In genomic region chr6:79078057-79078969, GRCh38 we compare ENCODE assay signal across 1 cellular context.
TF ChIP-seq lines count a peak whose summit lies in the region.

PHIP (minus strand) TSS chr6:79078254; CDS start chr6:79078068, 186 bp downstream.

TF ChIP-seq in K562, 482 proteins besides CTCF, POLR2A, EP300 and RAD21 (continued from another document and continues in another):
- TF ChIP-seq ZNF395 (CRISPR knock-in tag; IDR thresholded peaks at IDR 0.05): 0 out of 2 replicates have a peak, but pooled peaks have one; percentile 20
- TF ChIP-seq SRSF1 (IDR thresholded peaks at IDR 0.05; ENCODE audit: low read depth, low read length): no peak
- TF ChIP-seq FOXO4 (CRISPR knock-in tag; IDR thresholded peaks at IDR 0.05): no peak
- no peak for TF ChIP-seq OTX1 (CRISPR knock-in tag; IDR thresholded peaks at IDR 0.05)
- TF ChIP-seq ARHGAP35 (IDR thresholded peaks at IDR 0.05; ENCODE audit: partially characterized antibody): no peak
- peak; percentile 85 for TF ChIP-seq AFF4 (CRISPR knock-in tag; IDR thresholded peaks at IDR 0.05)
- TF ChIP-seq NFXL1 (CRISPR knock-in tag; IDR thresholded peaks at IDR 0.05): no peak
- TF ChIP-seq CREM (IDR thresholded peaks at IDR 0.05; ENCODE audit: low read depth): peak; percentile 67; the same call in 1 of the 2 replicates
- no peak for TF ChIP-seq KAT8 (IDR thresholded peaks at IDR 0.05; ENCODE audit: low read depth)
- no peak for TF ChIP-seq DLX4 (CRISPR knock-in tag; IDR thresholded peaks at IDR 0.05)
- peak; percentile 62; the same call in 1 of the 2 replicates for TF ChIP-seq ZZZ3 (IDR thresholded peaks at IDR 0.05)
- peak; percentile 94 for TF ChIP-seq TAF9B (IDR thresholded peaks at IDR 0.05; ENCODE audit: partially characterized antibody)
- TF ChIP-seq SP1 (CRISPR knock-in tag; IDR thresholded peaks at IDR 0.05): peak; percentile 70; the same call in 1 of the 2 replicates
- no peak for TF ChIP-seq POLR3A (IDR thresholded peaks at IDR 0.05; ENCODE audit: borderline replicate concordance, extremely low read depth, insufficient read depth, insufficient read length)
- TF ChIP-seq SOX6 (IDR thresholded peaks at IDR 0.05): no peak
- no peak for TF ChIP-seq FOXA1 (IDR thresholded peaks at IDR 0.05; ENCODE audit: borderline replicate concordance)
- TF ChIP-seq ZBED1 (IDR thresholded peaks at IDR 0.05): no peak; the same call in 1 of the 2 replicates
- no peak for TF ChIP-seq NFIX (CRISPR knock-in tag; IDR thresholded peaks at IDR 0.05; ENCODE audit: low read depth)
- no peak for TF ChIP-seq IRF1 (CRISPR knock-in tag; IDR thresholded peaks at IDR 0.05; ENCODE audit: borderline replicate concordance)
- TF ChIP-seq SLC30A9 (CRISPR knock-in tag; IDR thresholded peaks at IDR 0.05): no peak
- TF ChIP-seq E2F4 (CRISPR knock-in tag; IDR thresholded peaks at IDR 0.05; ENCODE audit: low read depth): no peak
- TF ChIP-seq NR2C2 (CRISPR knock-in tag; IDR thresholded peaks at IDR 0.05): no peak
- peak; percentile 66 for TF ChIP-seq NR2C2 (tag; IDR thresholded peaks at IDR 0.05)
- TF ChIP-seq CREB3L1 (IDR thresholded peaks at IDR 0.05; ENCODE audit: borderline replicate concordance, low read depth): peak; percentile 75
- no peak for TF ChIP-seq FOXA3 (CRISPR knock-in tag; conservative IDR thresholded peaks at IDR 0.05 in 1 of 2, IDR thresholded peaks at IDR 0.05 in 1 of 2)
- TF ChIP-seq NR2F6 (CRISPR knock-in tag; IDR thresholded peaks at IDR 0.05): no peak
- peak; percentile 58; the same call in 1 of the 2 replicates for TF ChIP-seq POLR2AphosphoS5 (IDR thresholded peaks at IDR 0.05; ENCODE audit: control insufficient read depth, insufficient read depth, low read depth, low read length)
- TF ChIP-seq FOS (IDR thresholded peaks at IDR 0.05; ENCODE audit: extremely low read depth, insufficient read length): no peak
- no peak; the same call in 1 of the 2 replicates for TF ChIP-seq ZNF76 (CRISPR knock-in tag; IDR thresholded peaks at IDR 0.05; ENCODE audit: borderline replicate concordance)
- TF ChIP-seq RBFOX2 (IDR thresholded peaks at IDR 0.05; ENCODE audit: low read depth, low read length): peak; percentile 95
- TF ChIP-seq MTA3 (IDR thresholded peaks at IDR 0.05; ENCODE audit: borderline replicate concordance): peak; percentile 50; the same call in 1 of the 2 replicates
- no peak for TF ChIP-seq MEF2A (IDR thresholded peaks at IDR 0.05; ENCODE audit: control insufficient read depth, low read depth, low read length)
- TF ChIP-seq THRA (IDR thresholded peaks at IDR 0.05): no peak
- TF ChIP-seq XRCC4 (IDR thresholded peaks at IDR 0.05; ENCODE audit: extremely low read depth, insufficient read depth, insufficient read length): no peak
- peak; percentile 77; the same call in 1 of the 2 replicates for TF ChIP-seq POLR2AphosphoS2 (IDR thresholded peaks at IDR 0.05; ENCODE audit: low read length)
- no peak for TF ChIP-seq ZNF830 (CRISPR knock-in tag; IDR thresholded peaks at IDR 0.05)
- TF ChIP-seq MLX (CRISPR knock-in tag; conservative IDR thresholded peaks at IDR 0.05): no peak
- TF ChIP-seq BMI1 (IDR thresholded peaks at IDR 0.05; ENCODE audit: low read length): no peak
- TF ChIP-seq SPI1 (IDR thresholded peaks at IDR 0.05; ENCODE audit: borderline replicate concordance, low read depth, low read length): no peak
- no peak for TF ChIP-seq FOXM1 (IDR thresholded peaks at IDR 0.05; ENCODE audit: low read depth)
- TF ChIP-seq FOXM1 (CRISPR knock-in tag; IDR thresholded peaks at IDR 0.05; ENCODE audit: low read depth): no peak
- TF ChIP-seq ZFP91 (CRISPR knock-in tag; IDR thresholded peaks at IDR 0.05): no peak
- TF ChIP-seq ZNF644 (tag; IDR thresholded peaks at IDR 0.05; ENCODE audit: low read depth): no peak
- no peak for TF ChIP-seq RUNX1 (IDR thresholded peaks at IDR 0.05; ENCODE audit: low read depth)
- peak; percentile 78; the same call in 1 of the 2 replicates for TF ChIP-seq BRD4 (IDR thresholded peaks at IDR 0.05)
- peak; percentile 94 for TF ChIP-seq GMEB1 (CRISPR knock-in tag; IDR thresholded peaks at IDR 0.05)
- no peak for TF ChIP-seq MTA2 (IDR thresholded peaks at IDR 0.05; ENCODE audit: low read depth)
- TF ChIP-seq ZFPM2 (CRISPR knock-in tag; IDR thresholded peaks at IDR 0.05): no peak
- no peak for TF ChIP-seq ZNF512 (tag; IDR thresholded peaks at IDR 0.05)
- no peak; the same call in 1 of the 2 replicates for TF ChIP-seq STAT5A (IDR thresholded peaks at IDR 0.05; ENCODE audit: borderline replicate concordance, low read length)
